ENCODE assay signal across 8 cellular contexts in genomic region chr6:26122402-26122792, GRCh38. TPM values are rescaled to one million over a fixed set of nuclear protein-coding genes. Genes with fewer than 3 reads are reported as not detected.
DNase-seq lines count a peak whose midpoint lies in the region; ATAC-seq and FAIRE-seq lines count a peak whose summit lies in the region.

No MANE protein-coding gene starts in this region.

- intact Hi-C loops in activated CD4-positive, alpha-beta memory T cell treated with anti-CD3 and anti-CD28 coated beads for 36 hours (cut with micrococcal nuclease), result loop anchor here (1.0 to 10.0 kb wide), 4 partner anchors 118 to 1712 kb away; a partner anchor contains a TSS

- H3K27me3 ChIP-seq in iPS DF 6.9 (ENCODE audit: control insufficient read depth, insufficient read depth, low read length) (no peaks in the 10 kb centered on the region), stomach smooth muscle (ENCODE audit: control insufficient read depth in 1 of 2, insufficient read depth in 2 of 2, low read length in 2 of 2) (no peaks in the 10 kb centered on the region)

- H3K9me3 ChIP-seq in iPS DF 6.9 (ENCODE audit: control insufficient read depth, insufficient read depth, low read length), result no peaks in the 10 kb centered on the region
- H3K9me3 ChIP-seq in stomach smooth muscle (ENCODE audit: control insufficient read depth in 2 of 2, low read length in 2 of 2), result no peaks in the 10 kb centered on the region

- H3K27ac Mint-ChIP-seq in activated CD4-positive, alpha-beta memory T cell treated with anti-CD3 and anti-CD28 coated beads for 36 hours, result peak overlapping the region; percentile 100

- no peak overlapping the region for H3K27ac ChIP-seq in iPS DF 6.9 (ENCODE audit: low read length)
- peak overlapping the region; percentile 98 for H3K27ac ChIP-seq in stomach smooth muscle (ENCODE audit: low read length)

- peak overlapping the region; percentile 52; the same call in 1 of the 2 replicates for H3K4me3 ChIP-seq in iPS DF 6.9 (ENCODE audit: low read length)
- H3K4me3 ChIP-seq in stomach smooth muscle (ENCODE audit: low read length in 2 of 2), result peak overlapping the region; percentile 74 to 96

- peak; percentile 29 for FAIRE-seq in A204.1 (lab: Jason Lieb, UNC)

- peaks cover 27% of the 10 kb centered on the region for H3K4me1 Mint-ChIP-seq in activated CD4-positive, alpha-beta memory T cell treated with anti-CD3 and anti-CD28 coated beads for 36 hours (ENCODE audit: low read depth)

- peaks cover 8% of the 10 kb centered on the region for H3K27me3 Mint-ChIP-seq in activated CD4-positive, alpha-beta memory T cell treated with anti-CD3 and anti-CD28 coated beads for 36 hours

- no peaks in the 10 kb centered on the region for H3K36me3 ChIP-seq in iPS DF 6.9 (ENCODE audit: control insufficient read depth, insufficient read depth, low read length)
- H3K36me3 ChIP-seq in stomach smooth muscle (ENCODE audit: control insufficient read depth in 2 of 2, insufficient read depth in 2 of 2, low read length in 2 of 2), result no peaks in the 10 kb centered on the region

- H3K4me3 Mint-ChIP-seq in activated CD4-positive, alpha-beta memory T cell treated with anti-CD3 and anti-CD28 coated beads for 36 hours, result peak overlapping the region; percentile 95

- no peaks in the 10 kb centered on the region for H3K4me1 ChIP-seq in iPS DF 6.9 (ENCODE audit: control insufficient read depth, insufficient read depth, low read length)
- no peaks in the 10 kb centered on the region for H3K4me1 ChIP-seq in stomach smooth muscle (ENCODE audit: control insufficient read depth, insufficient read depth, low read length)

- CTCF ChIA-PET in activated CD4-positive, alpha-beta memory T cell treated with anti-CD3 and anti-CD28 coated beads for 36 hours (lab: Charles Lee), result interaction anchor here (0.8 to 1.5 kb wide), 3 partner anchors 58 to 96 kb away, joined by 3 to 10 read pairs (median 4); no protein-coding TSS in a partner anchor

- POLR2A ChIA-PET in activated CD4-positive, alpha-beta memory T cell treated with anti-CD3 and anti-CD28 coated beads for 36 hours (lab: Charles Lee), result interaction anchor here (0.8 to 6.4 kb wide), 24 partner anchors 18 to 1743 kb away, joined by 3 to 863 read pairs (median 36); partner anchors contain the start of gene TRIM38

- H3K9ac ChIP-seq in stomach smooth muscle (ENCODE audit: low read length in 2 of 2), result peak overlapping the region; percentile 86 to 89

- DNase-seq in HCEC 1CT (peak; percentile 11), iPS DF 6.9 (ENCODE audit: low read depth, low spot score) (no peak), NCI-H226 (no peak), NCI-H1092 (lab: John Stamatoyannopoulos, UW) (no peak)
- peak; percentile 21 for DNase-seq in activated CD4-positive, alpha-beta memory T cell treated with anti-CD3 and anti-CD28 coated beads for 36 hours

- H3K9me3 Mint-ChIP-seq in activated CD4-positive, alpha-beta memory T cell treated with anti-CD3 and anti-CD28 coated beads for 36 hours, result peaks cover 4% of the 10 kb centered on the region

- peaks cover 26% of the 10 kb centered on the region for H3K36me3 Mint-ChIP-seq in activated CD4-positive, alpha-beta memory T cell treated with anti-CD3 and anti-CD28 coated beads for 36 hours

- WGBS in iPS DF 6.9 (ENCODE audit: insufficient coverage, insufficient read length), result no CpG with 5 or more reads among the region's 6 CpGs

- no peak for ATAC-seq in GM21367 (IDR thresholded peaks at IDR 0.05; ENCODE audit: unreplicated experiment)

RNA-seq across cellular contexts. Expression of gene HFE, which starts 35.2 kb away (rescaled TPM):
- total RNA-seq in activated CD4-positive, alpha-beta memory T cell treated with anti-CD3 and anti-CD28 coated beads for 36 hours, result 1 to 10 TPM; 1.0 to 1.4 TPM

Comparison
In these comparisons a context has a peak if more than half of its experiments do, and no peak if none do; other contexts are left out.
1. DNase-seq: peak in HCEC 1CT (single experiment) and activated CD4-positive, alpha-beta memory T cell treated with anti-CD3 and anti-CD28 coated beads for 36 hours (single experiment); none in iPS DF 6.9 (single experiment), NCI-H226 (single experiment) and NCI-H1092 (single experiment).